ENCODE assay signal across 1 cellular context in the genomic region with DNA sequence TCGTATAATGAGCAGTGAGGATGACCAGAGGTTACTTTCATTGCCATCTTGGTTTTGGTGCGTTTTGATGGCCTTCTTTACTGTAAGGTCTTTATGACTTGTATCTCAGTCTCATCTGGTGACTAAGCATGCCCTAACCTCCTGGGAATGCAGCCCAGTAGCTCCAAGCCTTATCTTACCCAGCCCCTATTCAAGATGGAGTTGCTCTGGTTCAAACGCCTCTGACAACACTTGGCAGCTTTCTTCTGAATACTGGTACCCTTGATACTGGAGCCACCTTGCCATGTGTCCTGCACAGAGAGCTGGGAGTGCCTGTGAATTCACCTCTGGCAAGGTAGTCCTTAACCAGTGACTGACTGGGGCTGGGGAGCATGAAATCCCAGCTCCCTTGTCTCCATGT.
TF ChIP-seq lines count a peak whose summit lies in the region.

No MANE protein-coding gene starts in this region.

TF ChIP-seq in K562, 482 proteins besides CTCF, POLR2A, EP300 and RAD21 (continued from another document):
- TF ChIP-seq ID3 (CRISPR knock-in tag; IDR thresholded peaks at IDR 0.05), result 0 out of 2 replicates have a peak, but pooled peaks have one; percentile 60
- peak; percentile 73 for TF ChIP-seq ID3 (tag; IDR thresholded peaks at IDR 0.05)
- TF ChIP-seq CBX5 (IDR thresholded peaks at IDR 0.05; ENCODE audit: borderline replicate concordance, low read depth), result no peak
- TF ChIP-seq ERF (CRISPR knock-in tag; IDR thresholded peaks at IDR 0.05), result 0 out of 2 replicates have a peak, but pooled peaks have one; percentile 73
